Comparison of ENCODE assay signal across 24 cellular contexts in the genomic region with DNA sequence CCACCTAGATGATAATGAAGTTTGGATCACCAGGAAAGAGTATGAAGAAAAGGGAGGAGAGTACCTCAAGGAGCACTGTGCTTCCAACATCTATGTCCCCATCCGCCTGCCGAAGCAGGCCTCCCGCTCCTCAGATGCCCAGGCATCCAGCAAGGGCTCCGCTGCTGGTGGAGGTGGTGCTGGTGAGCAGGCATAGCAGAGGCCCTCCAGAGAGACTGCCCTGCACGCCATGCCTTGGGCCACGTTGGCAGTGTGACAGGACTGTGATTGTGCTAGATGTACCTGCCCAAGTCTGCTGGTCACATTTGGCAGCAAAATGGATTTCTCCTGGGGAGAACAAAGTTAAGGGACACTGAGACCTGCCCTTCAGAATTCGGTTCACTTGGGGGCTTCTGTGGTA. TPM values are rescaled to one million over a fixed set of nuclear protein-coding genes. Genes with fewer than 3 reads are reported as not detected.
"Had no signal": no experiment of that assay in that cellular context is flagged by ENCODE, and none has a peak within 500 bp of the region (broad histone marks: within the 10 kb centered on the region; RNA-seq: fewer than 3 reads in every experiment).

No MANE protein-coding gene starts in this region.

- H3K27ac ChIP-seq: RWPE1, SJCRH30 had no signal

- H3K4me1 ChIP-seq: SJCRH30 had no signal

- H3K27me3 ChIP-seq: MG63, SJCRH30 had no signal

- ATAC-seq: Right ventricle myocardium inferior, SK-N-SH treated with all-trans-retinoic acid at 6 μM for 48 hours had no signal

- H3K4me3 ChIP-seq: MG63, SJCRH30 had no signal

- DNase-seq: IMR-90, Karpas-422, KG1, MG63, NCI-H1092, NCI-H1105 treated with DMSO at 0.1 percent for 48 hours, NCI-H1417 treated with DMSO at 0.1 percent for 48 hours, NCI-H146, NCI-H1694 treated with DMSO at 0.1 percent for 48 hours, NCI-H1930, NCI-H2081, NCI-H2107, NCI-H226, NCI-H446, NCI-H510A, NCI-H524 treated with DMSO at 0.1 percent for 48 hours, NCI-H69, NCI-H774, SHP77 treated with DMSO at 0.1 percent for 48 hours, SJCRH30 had no signal

- H3K9me3 ChIP-seq: MG63, SJCRH30 had no signal

RNA-seq across cellular contexts. Expression of gene PPP1R16B, which starts 33.9 kb away (rescaled TPM):
- total RNA-seq: HT-29, IMR-90 had no signal

RNA-seq across cellular contexts. Expression of gene SLC32A1, which starts 47.3 kb away (rescaled TPM):
- total RNA-seq: HT-29, IMR-90, Right ventricle myocardium inferior, SJCRH30 had no signal
